Comparison of ENCODE assay signal across 16 cellular contexts in the genomic region with DNA sequence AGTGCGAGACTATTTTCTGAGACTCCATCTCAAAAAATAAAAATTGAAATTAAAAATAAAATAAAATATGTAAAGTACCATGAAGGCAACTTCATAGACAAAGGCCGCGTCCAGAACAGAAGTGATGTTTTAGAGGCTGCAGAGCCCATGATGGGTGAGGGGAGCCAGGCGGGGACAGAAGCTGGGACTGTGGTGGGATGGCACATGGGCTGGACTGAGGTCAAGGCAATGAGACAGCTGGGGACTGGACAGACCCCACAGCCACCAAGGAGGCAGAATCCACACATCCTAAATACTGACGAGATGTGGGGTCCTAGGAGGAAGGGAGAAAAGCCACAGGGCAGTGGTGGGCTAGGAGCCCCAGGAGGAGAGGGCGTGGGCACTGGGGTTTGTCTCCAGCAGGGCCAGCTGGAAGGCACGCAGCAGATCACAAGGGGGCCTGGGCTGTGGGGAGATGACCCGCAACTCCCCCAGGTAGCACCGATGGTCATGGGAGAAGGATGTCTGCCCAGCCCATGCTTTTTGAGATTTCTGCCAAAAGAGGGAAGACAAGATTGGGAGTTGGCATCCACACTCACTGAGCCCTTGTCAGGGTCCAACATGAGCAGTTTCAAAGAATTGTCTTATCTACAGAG.
DNase-seq lines count a peak whose midpoint lies in the region; ATAC-seq and TF ChIP-seq lines count a peak whose summit lies in the region.
"Had no signal": no experiment of that assay in that cellular context is flagged by ENCODE, and none has a peak within 500 bp of the region (broad histone marks: within the 10 kb centered on the region; RNA-seq: fewer than 3 reads in every experiment).

No MANE protein-coding gene starts in this region.

- no peak overlapping the region for H3K18ac ChIP-seq in trophoblast cell (ENCODE audit: low read length)

- no peak overlapping the region for H4K91ac ChIP-seq in trophoblast cell (ENCODE audit: low read depth, low read length)

- no peak overlapping the region for H3K4me2 ChIP-seq in trophoblast cell (ENCODE audit: low read length)
- H3K4me2 ChIP-seq: BLaER1 had no signal

- no peak for TF ChIP-seq EP300 in suprapubic skin (IDR thresholded peaks at IDR 0.05)

- H3K36me3 ChIP-seq in trophoblast cell (ENCODE audit: control insufficient read depth in 1 of 2, insufficient read depth in 2 of 2, low read length in 2 of 2), result no peaks in the 10 kb centered on the region
- no peaks in the 10 kb centered on the region for H3K36me3 ChIP-seq in suprapubic skin
- H3K36me3 ChIP-seq: BLaER1, HAP-1 had no signal

- intact Hi-C loops in cardiac septum (cut with DNase I) (no loop called here), left ventricle myocardium superior (cut with micrococcal nuclease) (no loop called here)

- no peak overlapping the region for H3K4ac ChIP-seq in trophoblast cell (ENCODE audit: low read depth, low read length)

- H2AFZ ChIP-seq in trophoblast cell (ENCODE audit: insufficient read depth, low read length, poor library complexity), result no peak overlapping the region

- no peak for ATAC-seq in left ventricle myocardium superior

- H3K9me3 ChIP-seq in trophoblast cell (ENCODE audit: insufficient read depth, low read depth, low read length) (no peaks in the 10 kb centered on the region), suprapubic skin (no peaks in the 10 kb centered on the region)
- H3K9me3 ChIP-seq: BLaER1, Caco-2, HAP-1 had no signal

- H3K4me3 ChIP-seq in trophoblast cell (ENCODE audit: low read depth, low read length), result peak overlapping the region; percentile 3
- no peak overlapping the region for H3K4me3 ChIP-seq in suprapubic skin
- H3K4me3 ChIP-seq: BLaER1, HAP-1 had no signal

- no peaks in the 10 kb centered on the region for H3K79me2 ChIP-seq in trophoblast cell (ENCODE audit: control insufficient read depth, insufficient read depth, low read length, poor library complexity)

- H3K23ac ChIP-seq in trophoblast cell (ENCODE audit: low read length), result no peak overlapping the region

- H3K27ac ChIP-seq in trophoblast cell (ENCODE audit: low read depth, low read length) (no peak overlapping the region), suprapubic skin (no peak overlapping the region)
- H3K27ac ChIP-seq: BLaER1 had no signal

- H2BK12ac ChIP-seq in trophoblast cell (ENCODE audit: low read length), result no peak overlapping the region

- peak; percentile 58 for DNase-seq in cardiac septum (ENCODE audit: low spot score)
- no peak for DNase-seq in left ventricle myocardium superior
- DNase-seq in mesenteric fat pad (ENCODE audit: low spot score), result peak; percentile 81
- DNase-seq in trophoblast cell, result no peak
- DNase-seq in suprapubic skin (ENCODE audit: low spot score in 2 of 2), result peak; percentile 32 to 64
- no peak for DNase-seq in DMS114 treated with DMSO at 0.1 percent for 48 hours (lab: John Stamatoyannopoulos, UW; ENCODE audit: unreplicated experiment)
- no peak for DNase-seq in activated CD8-positive, alpha-beta memory T cell treated with anti-CD3 and anti-CD28 coated beads, Interleukin-2, amount 50 U/mL, for 4 hours
- no peak for DNase-seq in ecto neural progenitor cell (ENCODE audit: low spot score)
- DNase-seq: 8988T; AML-193; Caco-2; CD8-positive, alpha-beta memory T cell; DMS53; GF-D8 had no signal

- TF ChIP-seq CTCF in suprapubic skin (IDR thresholded peaks at IDR 0.05), result no peak

- no peaks in the 10 kb centered on the region for H3K79me1 ChIP-seq in trophoblast cell (ENCODE audit: low read length)

- H4K12ac ChIP-seq in trophoblast cell (ENCODE audit: low read depth, low read length), result no peak overlapping the region

- H3K4me1 ChIP-seq in trophoblast cell (ENCODE audit: control insufficient read depth in 1 of 2, insufficient read depth in 2 of 2, low read length in 2 of 2) (no peaks in the 10 kb centered on the region), suprapubic skin (peaks cover 7% of the 10 kb centered on the region)
- H3K4me1 ChIP-seq: Caco-2, HAP-1 had no signal

- H2AK5ac ChIP-seq in trophoblast cell (ENCODE audit: low read length), result no peak overlapping the region

- no peak overlapping the region for H4K8ac ChIP-seq in trophoblast cell (ENCODE audit: low read depth, low read length)

- H2BK120ac ChIP-seq in trophoblast cell (ENCODE audit: insufficient read depth, low read length, poor library complexity), result no peak overlapping the region

- no peak for TF ChIP-seq POLR2A in suprapubic skin (IDR thresholded peaks at IDR 0.05)

- no peak overlapping the region for H3K9ac ChIP-seq in trophoblast cell (ENCODE audit: low read length)
- H3K9ac ChIP-seq: BLaER1 had no signal

- H2BK5ac ChIP-seq in trophoblast cell (ENCODE audit: low read depth, low read length, poor library complexity), result no peak overlapping the region

- H3K14ac ChIP-seq in trophoblast cell (ENCODE audit: low read length), result no peak overlapping the region

- no peaks in the 10 kb centered on the region for H3K27me3 ChIP-seq in trophoblast cell (ENCODE audit: insufficient read depth, low read length)
- peaks cover 2% of the 10 kb centered on the region for H3K27me3 ChIP-seq in suprapubic skin
- H3K27me3 ChIP-seq: BLaER1 had no signal

- no CpG with 5 or more reads among the region's 9 CpGs for WGBS in trophoblast cell (ENCODE audit: extremely low coverage, insufficient coverage, insufficient read length)
- WGBS in suprapubic skin, result 91% methylated on average over 9 of the region's 9 CpGs

Comparison
In these comparisons a context has a peak if more than half of its experiments do, and no peak if none do; other contexts are left out.
1. DNase-seq: peak in cardiac septum (single experiment), mesenteric fat pad (single experiment) and suprapubic skin (2 of 2); none in left ventricle myocardium superior (single experiment), trophoblast cell (0 of 2), DMS114 treated with DMSO at 0.1 percent for 48 hours (single experiment), activated CD8-positive, alpha-beta memory T cell treated with anti-CD3 and anti-CD28 coated beads, Interleukin-2, amount 50 U/mL, for 4 hours (single experiment) and ecto neural progenitor cell (single experiment).